In the genomic region with DNA sequence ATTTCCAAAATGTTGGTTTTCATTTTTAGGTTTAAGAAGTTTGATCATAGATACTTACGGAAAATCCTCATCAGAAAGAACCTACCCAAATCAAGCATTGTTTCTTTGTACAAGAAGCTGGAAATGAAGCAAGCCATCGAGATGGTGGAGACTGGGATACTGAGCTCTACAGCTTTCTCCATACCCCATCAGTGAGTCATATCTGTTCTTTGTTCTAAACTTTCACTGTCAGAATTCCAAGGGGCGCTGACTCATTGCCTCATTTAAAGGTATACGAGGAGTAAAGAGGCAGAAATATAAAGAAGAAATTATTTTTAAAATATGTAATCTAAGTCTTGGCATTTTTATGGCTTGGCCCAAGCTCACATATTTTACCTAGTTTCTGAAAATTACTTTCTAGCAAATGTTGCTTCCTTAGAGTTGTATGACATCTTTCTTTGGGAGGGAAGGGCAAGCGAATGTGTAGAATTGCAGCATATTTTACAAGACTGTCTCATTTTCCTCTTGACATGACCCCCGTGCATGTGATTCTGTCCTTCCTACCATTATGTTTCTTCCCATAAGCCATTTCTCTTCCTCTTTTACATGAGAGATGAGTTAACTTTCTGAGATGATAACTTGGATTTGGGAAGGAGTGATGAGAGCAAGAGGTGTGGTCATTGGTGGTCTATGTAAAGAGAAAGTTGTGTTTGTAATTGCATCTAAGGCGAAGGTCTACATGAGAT, we compare ENCODE assay signal across 11 cellular contexts. TPM values are rescaled to one million over a fixed set of nuclear protein-coding genes. Genes with fewer than 3 reads are reported as not detected.
DNase-seq lines count a peak whose midpoint lies in the region; FAIRE-seq and TF ChIP-seq lines count a peak whose summit lies in the region.
"Had no signal": no experiment of that assay in that cellular context is flagged by ENCODE, and none has a peak within 500 bp of the region (broad histone marks: within the 10 kb centered on the region; RNA-seq: fewer than 3 reads in every experiment).

No MANE protein-coding gene starts in this region.

- peak overlapping the region; percentile 72 for H2AFZ ChIP-seq in SK-N-SH (ENCODE audit: low read depth)

- peak in 1 of 2 experiments; percentile 69; a peak in 2 of 4 replicates for TF ChIP-seq EP300 in SK-N-SH (IDR thresholded peaks at IDR 0.05; ENCODE audit: borderline replicate concordance in 1 of 2, low read depth in 1 of 2, low read length in 1 of 2)

- no peaks in the 10 kb centered on the region for H3K79me2 ChIP-seq in SK-N-SH (ENCODE audit: insufficient read depth)

- TF ChIP-seq CTCF in SK-N-SH (IDR thresholded peaks at IDR 0.05), result no peak
- no peak for TF ChIP-seq CTCF in fibroblast of villous mesenchyme (IDR thresholded peaks at IDR 0.05; ENCODE audit: insufficient read depth, low read depth, low read length)

- POLR2A ChIA-PET in SK-N-SH (lab: Yijun Ruan, JAX), result no interaction called here

- no peaks in the 10 kb centered on the region for H3K36me3 ChIP-seq in SK-N-SH (replicated peaks in 1 of 2; ENCODE audit: control insufficient read depth in 1 of 2, insufficient read depth in 2 of 2, low read length in 1 of 2)
- H3K36me3 ChIP-seq in small intestine (ENCODE audit: control insufficient read depth in 2 of 2, insufficient read depth in 2 of 2, low read length in 2 of 2), result no peaks in the 10 kb centered on the region
- H3K36me3 ChIP-seq: upper lobe of left lung had no signal

- peak; percentile 97 for FAIRE-seq in H54 (lab: Jason Lieb, UNC)
- FAIRE-seq in small intestine (lab: Jason Lieb, UNC), result no peak

- H3K9me2 ChIP-seq in SK-N-SH, result no peaks in the 10 kb centered on the region

- CTCF ChIA-PET in SK-N-SH (lab: Yijun Ruan, JAX), result no interaction called here

- H3K4me3 ChIP-seq in SK-N-SH (ENCODE audit: low read depth in 2 of 2, low read length in 1 of 2) (peak overlapping the region in 1 of 2 experiments; percentile 20; a peak in 1 of 4 replicates), fibroblast of villous mesenchyme (ENCODE audit: low read depth, low read length) (no peak overlapping the region), small intestine (ENCODE audit: low read depth in 1 of 2, low read length in 2 of 2) (no peak overlapping the region)
- H3K4me3 ChIP-seq: upper lobe of left lung had no signal

- peak; percentile 62 for DNase-seq in H54 (ENCODE audit: insufficient read length, low spot score)
- no peak for DNase-seq in SK-N-SH
- DNase-seq in fibroblast of villous mesenchyme (ENCODE audit: low read depth), result peak; percentile 71
- DNase-seq in small intestine, result peak; percentile 88
- DNase-seq in NCI-H524 (lab: John Stamatoyannopoulos, UW), result no peak
- no peak for DNase-seq in NOMO-1 treated with DMSO at 0.1 percent for 48 hours (lab: John Stamatoyannopoulos, UW; ENCODE audit: unreplicated experiment)
- DNase-seq in NCI-H524 treated with DMSO at 0.1 percent for 48 hours (lab: John Stamatoyannopoulos, UW), result no peak
- DNase-seq in stimulated activated CD4-positive, alpha-beta T cell treated with anti-CD3 and anti-CD28 coated beads, Interleukin-1b, Interleukin-23, amount 100 ng/mL, for 48 hours, result no peak
- DNase-seq: activated CD8-positive, alpha-beta T cell treated with anti-CD3 and anti-CD28 coated beads, Interleukin-2, amount 10 ng/mL, durations not matched to agents 7 days and 5 days; left ventricle myocardium superior; upper lobe of left lung had no signal

- H4K20me1 ChIP-seq in SK-N-SH (ENCODE audit: insufficient read depth), result no peaks in the 10 kb centered on the region

- H3F3A ChIP-seq in SK-N-SH (replicated peaks; ENCODE audit: insufficient read depth), result peaks cover 16% of the 10 kb centered on the region

- no peak for TF ChIP-seq POLR2A in H54 (IDR thresholded peaks at IDR 0.05; ENCODE audit: low read depth, low read length)

- H3K4me1 ChIP-seq in SK-N-SH (ENCODE audit: control insufficient read depth in 1 of 2, insufficient read depth in 2 of 2, low read depth in 1 of 2, low read length in 1 of 2) (peaks cover 0 to 16% of the 10 kb centered on the region in 2 experiments; a peak in 1 of 4 replicates), small intestine (ENCODE audit: control insufficient read depth in 2 of 2, insufficient read depth in 1 of 2, low read depth in 1 of 2, low read length in 1 of 2) (peaks cover 0 to 1% of the 10 kb centered on the region in 2 donors)
- H3K4me1 ChIP-seq: upper lobe of left lung had no signal

- H3K9ac ChIP-seq in SK-N-SH, result peak overlapping the region; percentile 59; the same call in 1 of the 2 replicates

- H3K27me3 ChIP-seq in SK-N-SH (ENCODE audit: insufficient read depth), result no peaks in the 10 kb centered on the region
- H3K27me3 ChIP-seq in small intestine (ENCODE audit: control insufficient read depth in 2 of 2, insufficient read depth in 2 of 2, low read length in 2 of 2), result peaks cover 0 to 3% of the 10 kb centered on the region in 2 donors
- H3K27me3 ChIP-seq: upper lobe of left lung had no signal

- 10% methylated on average over 7 of the region's 7 CpGs for WGBS in SK-N-SH (ENCODE audit: low lambda C conversion rate)
- 50 to 71% (median 60%) methylated on average over 7 of the region's 7 CpGs for WGBS in small intestine, 3 donors

- no peak for TF ChIP-seq RAD21 in SK-N-SH (IDR thresholded peaks at IDR 0.05; ENCODE audit: low read length)

- H3K27ac ChIP-seq in SK-N-SH (ENCODE audit: low read depth in 2 of 2, low read length in 1 of 2) (peak overlapping the region; percentile 58 to 86; a peak in 3 of 4 replicates), small intestine (ENCODE audit: low read depth in 1 of 2, low read length in 1 of 2) (no peak overlapping the region)
- H3K27ac ChIP-seq: upper lobe of left lung had no signal

- H3K4me2 ChIP-seq in SK-N-SH, result peak overlapping the region; percentile 56

- H3K9me3 ChIP-seq in SK-N-SH (no peaks in the 10 kb centered on the region), small intestine (ENCODE audit: control insufficient read depth, low read depth) (no peaks in the 10 kb centered on the region)
- H3K9me3 ChIP-seq: upper lobe of left lung had no signal

TF ChIP-seq in SK-N-SH, 30 proteins besides CTCF, POLR2A, EP300 and RAD21:
- TF ChIP-seq TEAD4 (IDR thresholded peaks at IDR 0.05; ENCODE audit: borderline replicate concordance, insufficient read depth), result peak; percentile 86
- TF ChIP-seq, protein P1, sequence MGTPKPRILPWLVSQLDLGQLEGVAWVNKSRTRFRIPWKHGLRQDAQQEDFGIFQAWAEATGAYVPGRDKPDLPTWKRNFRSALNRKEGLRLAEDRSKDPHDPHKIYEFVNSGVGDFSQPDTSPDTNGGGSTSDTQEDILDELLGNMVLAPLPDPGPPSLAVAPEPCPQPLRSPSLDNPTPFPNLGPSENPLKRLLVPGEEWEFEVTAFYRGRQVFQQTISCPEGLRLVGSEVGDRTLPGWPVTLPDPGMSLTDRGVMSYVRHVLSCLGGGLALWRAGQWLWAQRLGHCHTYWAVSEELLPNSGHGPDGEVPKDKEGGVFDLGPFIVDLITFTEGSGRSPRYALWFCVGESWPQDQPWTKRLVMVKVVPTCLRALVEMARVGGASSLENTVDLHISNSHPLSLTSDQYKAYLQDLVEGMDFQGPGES (IDR thresholded peaks at IDR 0.05; ENCODE audit: low read depth, low read length), result no peak
- TF ChIP-seq, protein P2, sequence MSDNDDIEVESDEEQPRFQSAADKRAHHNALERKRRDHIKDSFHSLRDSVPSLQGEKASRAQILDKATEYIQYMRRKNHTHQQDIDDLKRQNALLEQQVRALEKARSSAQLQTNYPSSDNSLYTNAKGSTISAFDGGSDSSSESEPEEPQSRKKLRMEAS (IDR thresholded peaks at IDR 0.05; ENCODE audit: low read depth), result peak; percentile 57
- peak; percentile 44; the same call in 1 of the 2 replicates for TF ChIP-seq MEF2A (IDR thresholded peaks at IDR 0.05; ENCODE audit: borderline replicate concordance, low read depth)
- no peak for TF ChIP-seq EZH2phosphoT487 (IDR thresholded peaks at IDR 0.05; ENCODE audit: borderline replicate concordance, low read depth)
- TF ChIP-seq, protein P3, sequence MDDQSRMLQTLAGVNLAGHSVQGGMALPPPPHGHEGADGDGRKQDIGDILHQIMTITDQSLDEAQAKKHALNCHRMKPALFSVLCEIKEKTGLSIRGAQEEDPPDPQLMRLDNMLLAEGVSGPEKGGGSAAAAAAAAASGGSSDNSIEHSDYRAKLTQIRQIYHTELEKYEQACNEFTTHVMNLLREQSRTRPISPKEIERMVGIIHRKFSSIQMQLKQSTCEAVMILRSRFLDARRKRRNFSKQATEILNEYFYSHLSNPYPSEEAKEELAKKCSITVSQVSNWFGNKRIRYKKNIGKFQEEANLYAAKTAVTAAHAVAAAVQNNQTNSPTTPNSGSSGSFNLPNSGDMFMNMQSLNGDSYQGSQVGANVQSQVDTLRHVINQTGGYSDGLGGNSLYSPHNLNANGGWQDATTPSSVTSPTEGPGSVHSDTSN (IDR thresholded peaks at IDR 0.05), result peak; percentile 52; the same call in 1 of the 2 replicates
- TF ChIP-seq, protein P4, sequence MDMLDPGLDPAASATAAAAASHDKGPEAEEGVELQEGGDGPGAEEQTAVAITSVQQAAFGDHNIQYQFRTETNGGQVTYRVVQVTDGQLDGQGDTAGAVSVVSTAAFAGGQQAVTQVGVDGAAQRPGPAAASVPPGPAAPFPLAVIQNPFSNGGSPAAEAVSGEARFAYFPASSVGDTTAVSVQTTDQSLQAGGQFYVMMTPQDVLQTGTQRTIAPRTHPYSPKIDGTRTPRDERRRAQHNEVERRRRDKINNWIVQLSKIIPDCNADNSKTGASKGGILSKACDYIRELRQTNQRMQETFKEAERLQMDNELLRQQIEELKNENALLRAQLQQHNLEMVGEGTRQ (IDR thresholded peaks at IDR 0.05; ENCODE audit: borderline replicate concordance, low read depth, low read length), result no peak
- TF ChIP-seq FOSL2 (IDR thresholded peaks at IDR 0.05; ENCODE audit: borderline replicate concordance, low read depth), result peak; percentile 98
- peak; percentile 21; the same call in 1 of the 2 replicates for TF ChIP-seq RXRA (IDR thresholded peaks at IDR 0.05; ENCODE audit: borderline replicate concordance, low read depth)
- TF ChIP-seq YY1 (IDR thresholded peaks at IDR 0.05; ENCODE audit: low read depth), result peak; percentile 63; the same call in 1 of the 2 replicates
- peak; percentile 52; the same call in 1 of the 2 replicates for TF ChIP-seq NFIC (IDR thresholded peaks at IDR 0.05; ENCODE audit: borderline replicate concordance)
- peak; percentile 66 for TF ChIP-seq POLR2AphosphoS5 (IDR thresholded peaks at IDR 0.05; ENCODE audit: low read depth, low read length)
- TF ChIP-seq JUND (IDR thresholded peaks at IDR 0.05), result peak; percentile 99
- TF ChIP-seq TCF12 (IDR thresholded peaks at IDR 0.05), result peak; percentile 78
- TF ChIP-seq ELF1 (IDR thresholded peaks at IDR 0.05), result no peak

RNA-seq across cellular contexts. Expression of a gene that starts 41.2 kb away (rescaled TPM):
- polyA plus RNA-seq in SK-N-SH (2012; rRNA removed) (0.07 and 0.11 TPM in 2 replicates), small intestine (under 1 TPM in 1 of 3 donors, not detected in 2; 0.07 TPM)
- polyA plus RNA-seq in SK-N-SH (2012; cell fraction: cytosol; rRNA removed), result 0.10 and 0.12 TPM in 2 replicates
- 0.15 TPM in 1 of 2 replicates, not detected in the other for polyA plus RNA-seq in SK-N-SH (2012; cell fraction: nucleus; rRNA removed)
- under 0.01 TPM in 1 of 2 replicates, not detected in the other for total RNA-seq in fibroblast of villous mesenchyme
- total RNA-seq: left ventricle myocardium superior, upper lobe of left lung had no signal

Comparison
In these comparisons a context has a peak if more than half of its experiments do, and no peak if none do; other contexts are left out.
1. DNase-seq: peak in H54 (single experiment), fibroblast of villous mesenchyme (single experiment) and small intestine (single experiment); none in SK-N-SH (single experiment), NCI-H524 (0 of 2), NOMO-1 treated with DMSO at 0.1 percent for 48 hours (single experiment), NCI-H524 treated with DMSO at 0.1 percent for 48 hours (single experiment) and stimulated activated CD4-positive, alpha-beta T cell treated with anti-CD3 and anti-CD28 coated beads, Interleukin-1b, Interleukin-23, amount 100 ng/mL, for 48 hours (single experiment).
2. H3K27ac ChIP-seq: peak in SK-N-SH (2 of 2); none in small intestine (0 of 2).